Comparison of ENCODE assay signal across 1 cellular context in the genomic region with DNA sequence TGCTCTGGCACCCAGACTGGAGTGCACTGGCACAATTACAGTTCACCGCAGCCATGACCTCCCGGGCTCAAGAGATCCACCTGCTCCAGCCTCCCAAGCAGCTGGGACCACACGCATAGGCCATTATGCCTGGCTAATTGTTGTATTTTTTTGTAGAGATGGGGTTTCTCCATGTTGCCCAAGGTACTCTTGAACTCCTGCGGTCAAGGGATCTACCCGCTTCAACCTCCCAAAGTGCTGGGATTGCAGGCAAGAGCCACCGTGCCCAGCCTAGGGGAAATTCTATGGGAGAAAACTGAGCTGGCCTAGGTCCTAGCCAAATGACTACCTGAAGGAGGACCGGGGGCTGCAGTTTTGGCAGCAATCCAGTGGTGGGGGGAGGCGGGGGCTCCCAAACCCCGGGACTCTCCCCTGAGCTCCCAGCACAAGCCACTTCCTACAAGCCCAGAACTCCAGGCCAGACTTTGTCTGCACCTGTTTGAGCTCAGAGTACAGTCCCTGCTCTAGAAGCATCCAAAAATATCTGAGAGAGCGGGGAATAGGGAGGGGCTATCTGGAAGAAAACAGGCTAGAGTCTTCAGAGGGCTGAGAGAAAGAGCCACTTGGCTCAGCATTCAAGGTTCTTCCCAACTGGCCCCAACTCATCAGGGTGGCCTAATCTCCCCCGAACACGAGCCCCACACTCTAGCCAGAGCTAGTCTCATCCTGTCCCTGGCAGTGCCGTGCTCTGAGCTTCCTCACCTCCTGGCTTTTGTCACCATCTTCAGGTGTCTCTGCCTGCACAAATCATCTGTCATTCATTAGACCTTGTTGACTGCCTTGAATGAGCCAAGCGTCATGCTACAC.
TF ChIP-seq lines count a peak whose summit lies in the region.

No MANE protein-coding gene starts in this region.

TF ChIP-seq in K562, 482 proteins besides CTCF, POLR2A, EP300 and RAD21:
- TF ChIP-seq, protein P1, sequence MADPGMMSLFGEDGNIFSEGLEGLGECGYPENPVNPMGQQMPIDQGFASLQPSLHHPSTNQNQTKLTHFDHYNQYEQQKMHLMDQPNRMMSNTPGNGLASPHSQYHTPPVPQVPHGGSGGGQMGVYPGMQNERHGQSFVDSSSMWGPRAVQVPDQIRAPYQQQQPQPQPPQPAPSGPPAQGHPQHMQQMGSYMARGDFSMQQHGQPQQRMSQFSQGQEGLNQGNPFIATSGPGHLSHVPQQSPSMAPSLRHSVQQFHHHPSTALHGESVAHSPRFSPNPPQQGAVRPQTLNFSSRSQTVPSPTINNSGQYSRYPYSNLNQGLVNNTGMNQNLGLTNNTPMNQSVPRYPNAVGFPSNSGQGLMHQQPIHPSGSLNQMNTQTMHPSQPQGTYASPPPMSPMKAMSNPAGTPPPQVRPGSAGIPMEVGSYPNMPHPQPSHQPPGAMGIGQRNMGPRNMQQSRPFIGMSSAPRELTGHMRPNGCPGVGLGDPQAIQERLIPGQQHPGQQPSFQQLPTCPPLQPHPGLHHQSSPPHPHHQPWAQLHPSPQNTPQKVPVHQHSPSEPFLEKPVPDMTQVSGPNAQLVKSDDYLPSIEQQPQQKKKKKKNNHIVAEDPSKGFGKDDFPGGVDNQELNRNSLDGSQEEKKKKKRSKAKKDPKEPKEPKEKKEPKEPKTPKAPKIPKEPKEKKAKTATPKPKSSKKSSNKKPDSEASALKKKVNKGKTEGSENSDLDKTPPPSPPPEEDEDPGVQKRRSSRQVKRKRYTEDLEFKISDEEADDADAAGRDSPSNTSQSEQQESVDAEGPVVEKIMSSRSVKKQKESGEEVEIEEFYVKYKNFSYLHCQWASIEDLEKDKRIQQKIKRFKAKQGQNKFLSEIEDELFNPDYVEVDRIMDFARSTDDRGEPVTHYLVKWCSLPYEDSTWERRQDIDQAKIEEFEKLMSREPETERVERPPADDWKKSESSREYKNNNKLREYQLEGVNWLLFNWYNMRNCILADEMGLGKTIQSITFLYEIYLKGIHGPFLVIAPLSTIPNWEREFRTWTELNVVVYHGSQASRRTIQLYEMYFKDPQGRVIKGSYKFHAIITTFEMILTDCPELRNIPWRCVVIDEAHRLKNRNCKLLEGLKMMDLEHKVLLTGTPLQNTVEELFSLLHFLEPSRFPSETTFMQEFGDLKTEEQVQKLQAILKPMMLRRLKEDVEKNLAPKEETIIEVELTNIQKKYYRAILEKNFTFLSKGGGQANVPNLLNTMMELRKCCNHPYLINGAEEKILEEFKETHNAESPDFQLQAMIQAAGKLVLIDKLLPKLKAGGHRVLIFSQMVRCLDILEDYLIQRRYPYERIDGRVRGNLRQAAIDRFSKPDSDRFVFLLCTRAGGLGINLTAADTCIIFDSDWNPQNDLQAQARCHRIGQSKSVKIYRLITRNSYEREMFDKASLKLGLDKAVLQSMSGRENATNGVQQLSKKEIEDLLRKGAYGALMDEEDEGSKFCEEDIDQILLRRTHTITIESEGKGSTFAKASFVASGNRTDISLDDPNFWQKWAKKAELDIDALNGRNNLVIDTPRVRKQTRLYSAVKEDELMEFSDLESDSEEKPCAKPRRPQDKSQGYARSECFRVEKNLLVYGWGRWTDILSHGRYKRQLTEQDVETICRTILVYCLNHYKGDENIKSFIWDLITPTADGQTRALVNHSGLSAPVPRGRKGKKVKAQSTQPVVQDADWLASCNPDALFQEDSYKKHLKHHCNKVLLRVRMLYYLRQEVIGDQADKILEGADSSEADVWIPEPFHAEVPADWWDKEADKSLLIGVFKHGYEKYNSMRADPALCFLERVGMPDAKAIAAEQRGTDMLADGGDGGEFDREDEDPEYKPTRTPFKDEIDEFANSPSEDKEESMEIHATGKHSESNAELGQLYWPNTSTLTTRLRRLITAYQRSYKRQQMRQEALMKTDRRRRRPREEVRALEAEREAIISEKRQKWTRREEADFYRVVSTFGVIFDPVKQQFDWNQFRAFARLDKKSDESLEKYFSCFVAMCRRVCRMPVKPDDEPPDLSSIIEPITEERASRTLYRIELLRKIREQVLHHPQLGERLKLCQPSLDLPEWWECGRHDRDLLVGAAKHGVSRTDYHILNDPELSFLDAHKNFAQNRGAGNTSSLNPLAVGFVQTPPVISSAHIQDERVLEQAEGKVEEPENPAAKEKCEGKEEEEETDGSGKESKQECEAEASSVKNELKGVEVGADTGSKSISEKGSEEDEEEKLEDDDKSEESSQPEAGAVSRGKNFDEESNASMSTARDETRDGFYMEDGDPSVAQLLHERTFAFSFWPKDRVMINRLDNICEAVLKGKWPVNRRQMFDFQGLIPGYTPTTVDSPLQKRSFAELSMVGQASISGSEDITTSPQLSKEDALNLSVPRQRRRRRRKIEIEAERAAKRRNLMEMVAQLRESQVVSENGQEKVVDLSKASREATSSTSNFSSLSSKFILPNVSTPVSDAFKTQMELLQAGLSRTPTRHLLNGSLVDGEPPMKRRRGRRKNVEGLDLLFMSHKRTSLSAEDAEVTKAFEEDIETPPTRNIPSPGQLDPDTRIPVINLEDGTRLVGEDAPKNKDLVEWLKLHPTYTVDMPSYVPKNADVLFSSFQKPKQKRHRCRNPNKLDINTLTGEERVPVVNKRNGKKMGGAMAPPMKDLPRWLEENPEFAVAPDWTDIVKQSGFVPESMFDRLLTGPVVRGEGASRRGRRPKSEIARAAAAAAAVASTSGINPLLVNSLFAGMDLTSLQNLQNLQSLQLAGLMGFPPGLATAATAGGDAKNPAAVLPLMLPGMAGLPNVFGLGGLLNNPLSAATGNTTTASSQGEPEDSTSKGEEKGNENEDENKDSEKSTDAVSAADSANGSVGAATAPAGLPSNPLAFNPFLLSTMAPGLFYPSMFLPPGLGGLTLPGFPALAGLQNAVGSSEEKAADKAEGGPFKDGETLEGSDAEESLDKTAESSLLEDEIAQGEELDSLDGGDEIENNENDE (IDR thresholded peaks at IDR 0.05; ENCODE audit: low read depth, low read length) = no peak
- TF ChIP-seq FOSL1 (tag; conservative IDR thresholded peaks at IDR 0.05) (no peak), ZNF274 (IDR thresholded peaks at IDR 0.05; ENCODE audit: borderline replicate concordance, low read depth, low read length) (no peak), BRD4 (IDR thresholded peaks at IDR 0.05) (no peak), ZNF507 (tag; conservative IDR thresholded peaks at IDR 0.05) (no peak)
